In genomic region chr11:60855726-60856633, GRCh38 we compare ENCODE assay signal across 1 cellular context.
TF ChIP-seq lines count a peak whose summit lies in the region.

Gene PTGDR2, minus strand, starts transcription at chr11:60855950. Its CDS starts 2,228 bp downstream, at chr11:60853722.

TF ChIP-seq in HepG2, 621 proteins besides CTCF, POLR2A, EP300 and RAD21 (continued from another document and continues in another):
- no peak for TF ChIP-seq ZNF136 (CRISPR knock-in tag; IDR thresholded peaks at IDR 0.05; ENCODE audit: low read depth)
- TF ChIP-seq KAT2B (IDR thresholded peaks at IDR 0.05; ENCODE audit: borderline replicate concordance, low read depth, low read length) = no peak
- no peak for TF ChIP-seq ZFP37 (CRISPR knock-in tag; IDR thresholded peaks at IDR 0.05; ENCODE audit: borderline replicate concordance)
- no peak for TF ChIP-seq KMT2A (CRISPR knock-in tag; IDR thresholded peaks at IDR 0.05)
- TF ChIP-seq SMARCE1 (IDR thresholded peaks at IDR 0.05; ENCODE audit: borderline replicate concordance) = no peak
- TF ChIP-seq BRD4 (CRISPR knock-in tag; IDR thresholded peaks at IDR 0.05) = no peak
- no peak for TF ChIP-seq SP2 (CRISPR knock-in tag; IDR thresholded peaks at IDR 0.05)
- no peak for TF ChIP-seq ATF5 (CRISPR knock-in tag; IDR thresholded peaks at IDR 0.05; ENCODE audit: low read depth)
- no peak for TF ChIP-seq HMG20B (CRISPR knock-in tag; conservative IDR thresholded peaks at IDR 0.05)
- TF ChIP-seq CEBPZ (IDR thresholded peaks at IDR 0.05; ENCODE audit: low read length) = no peak
- TF ChIP-seq ZNF574 (CRISPR knock-in tag; IDR thresholded peaks at IDR 0.05) = peak; percentile 53; the same call in 1 of the 2 replicates
- no peak; the same call in 1 of the 2 replicates for TF ChIP-seq CCDC6 (CRISPR knock-in tag; IDR thresholded peaks at IDR 0.05)
- TF ChIP-seq ZNF850 (CRISPR knock-in tag; conservative IDR thresholded peaks at IDR 0.05) = no peak
- peak; percentile 69 for TF ChIP-seq HOXA3 (CRISPR knock-in tag; IDR thresholded peaks at IDR 0.05)
- TF ChIP-seq ARID2 (CRISPR knock-in tag; IDR thresholded peaks at IDR 0.05; ENCODE audit: borderline replicate concordance) = no peak
- TF ChIP-seq EZH2 (conservative IDR thresholded peaks at IDR 0.05; ENCODE audit: low read depth, low read length) = no peak
- TF ChIP-seq PHF5A (CRISPR knock-in tag; IDR thresholded peaks at IDR 0.05; ENCODE audit: low read depth, unreplicated experiment) = no peak
- peak; percentile 58 for TF ChIP-seq ZNF746 (CRISPR knock-in tag; IDR thresholded peaks at IDR 0.05)
- no peak for TF ChIP-seq POLR2AphosphoS5 (IDR thresholded peaks at IDR 0.05; ENCODE audit: low read depth, low read length)
- no peak for TF ChIP-seq NFKB2 (CRISPR knock-in tag; IDR thresholded peaks at IDR 0.05; ENCODE audit: borderline replicate concordance)
- no peak for TF ChIP-seq CC2D1A (CRISPR knock-in tag; IDR thresholded peaks at IDR 0.05)
- no peak for TF ChIP-seq ZNF75D (CRISPR knock-in tag; IDR thresholded peaks at IDR 0.05; ENCODE audit: borderline replicate concordance)
- TF ChIP-seq TCF7 (IDR thresholded peaks at IDR 0.05; ENCODE audit: low read depth) = peak; percentile 30; the same call in 1 of the 2 replicates
- TF ChIP-seq PRDM4 (CRISPR knock-in tag; IDR thresholded peaks at IDR 0.05; ENCODE audit: borderline replicate concordance) = 0 out of 2 replicates have a peak, but pooled peaks have one; percentile 17
- no peak for TF ChIP-seq ZFAT (CRISPR knock-in tag; conservative IDR thresholded peaks at IDR 0.05)
- no peak for TF ChIP-seq ZIK1 (CRISPR knock-in tag; IDR thresholded peaks at IDR 0.05; ENCODE audit: borderline replicate concordance, low read depth)
- no peak for TF ChIP-seq SMAD9 (CRISPR knock-in tag; IDR thresholded peaks at IDR 0.05)
- TF ChIP-seq ZNF275 (CRISPR knock-in tag; IDR thresholded peaks at IDR 0.05; ENCODE audit: borderline replicate concordance) = no peak
- peak; percentile 55; the same call in 1 of the 2 replicates for TF ChIP-seq RFXAP (CRISPR knock-in tag; IDR thresholded peaks at IDR 0.05; ENCODE audit: borderline replicate concordance)
- no peak for TF ChIP-seq REPIN1 (CRISPR knock-in tag; IDR thresholded peaks at IDR 0.05; ENCODE audit: borderline replicate concordance, low read depth)
- no peak for TF ChIP-seq NFE2L1 (CRISPR knock-in tag; IDR thresholded peaks at IDR 0.05; ENCODE audit: borderline replicate concordance)
- no peak for TF ChIP-seq ZNF407 (CRISPR knock-in tag; IDR thresholded peaks at IDR 0.05; ENCODE audit: not compliant biosample characterization)
- TF ChIP-seq NCOR1 (IDR thresholded peaks at IDR 0.05; ENCODE audit: borderline replicate concordance, low read length) = peak; percentile 64
- TF ChIP-seq ZNF770 (CRISPR knock-in tag; IDR thresholded peaks at IDR 0.05) = 0 out of 2 replicates have a peak, but pooled peaks have one; percentile 9
- TF ChIP-seq HOMEZ (CRISPR knock-in tag; IDR thresholded peaks at IDR 0.05; ENCODE audit: low read depth) = 0 out of 2 replicates have a peak, but pooled peaks have one; percentile 33
- TF ChIP-seq ZNF713 (CRISPR knock-in tag; IDR thresholded peaks at IDR 0.05) = no peak
- no peak for TF ChIP-seq ZFP82 (CRISPR knock-in tag; IDR thresholded peaks at IDR 0.05; ENCODE audit: borderline replicate concordance)
